In genomic region chr1:232037774-232038388, GRCh38 we compare ENCODE assay signal across 13 cellular contexts.
"Had no signal": no experiment of that assay in that cellular context is flagged by ENCODE, and none has a peak within 500 bp of the region (broad histone marks: within the 10 kb centered on the region; RNA-seq: fewer than 3 reads in every experiment).

No MANE protein-coding gene starts in this region.

- H3K79me2 ChIP-seq: hepatocyte had no signal

- H3K27ac Mint-ChIP-seq: activated naive CD4-positive, alpha-beta T cell treated with anti-CD3 and anti-CD28 coated beads, Interleukin-2, amount 50 U/mL, for 24 hours; activated T-cell treated with anti-CD3 and anti-CD28 coated beads, Interleukin-2, amount 50 U/mL, for 24 hours had no signal

- H3K4me1 Mint-ChIP-seq: activated naive CD4-positive, alpha-beta T cell treated with anti-CD3 and anti-CD28 coated beads, Interleukin-2, amount 50 U/mL, for 24 hours; central memory CD8-positive, alpha-beta T cell had no signal

- H3K27me3 ChIP-seq: tibial nerve had no signal

- H3K4me3 ChIP-seq: hepatocyte, skin epidermis, tibial nerve had no signal

- H3K9me3 ChIP-seq: tibial nerve had no signal

- H3K27me3 Mint-ChIP-seq: activated naive CD4-positive, alpha-beta T cell treated with anti-CD3 and anti-CD28 coated beads, Interleukin-2, amount 50 U/mL, for 24 hours; activated T-cell treated with anti-CD3 and anti-CD28 coated beads, Interleukin-2, amount 50 U/mL, for 24 hours had no signal

- H3K27ac ChIP-seq: hepatocyte, skin epidermis, tibial nerve had no signal

- DNase-seq: activated CD4-positive, alpha-beta T cell treated with anti-CD3 and anti-CD28 coated beads, Interleukin-2, amount 50 U/mL, for 4 hours; activated CD4-positive, CD25-positive, alpha-beta regulatory T cell treated with anti-CD3 and anti-CD28 coated beads, Interleukin-2, amount 50 U/mL, for 72 hours; activated effector memory CD4-positive, alpha-beta T cell treated with Interleukin-2 at 50 U/mL for 16 hours; activated T-cell treated with anti-CD3 and anti-CD28 coated beads, Interleukin-2, amount 50 U/mL, for 24 hours; cortex of kidney; effector CD8-positive, alpha-beta T cell; kidney; retina had no signal

- H3K9me3 Mint-ChIP-seq: activated naive CD4-positive, alpha-beta T cell treated with anti-CD3 and anti-CD28 coated beads, Interleukin-2, amount 50 U/mL, for 24 hours; activated T-cell treated with anti-CD3 and anti-CD28 coated beads, Interleukin-2, amount 50 U/mL, for 24 hours had no signal

- H3K4me2 ChIP-seq: hepatocyte had no signal

- H2AFZ ChIP-seq: hepatocyte had no signal

- H3K4me3 Mint-ChIP-seq: activated naive CD4-positive, alpha-beta T cell treated with anti-CD3 and anti-CD28 coated beads, Interleukin-2, amount 50 U/mL, for 24 hours; activated T-cell treated with anti-CD3 and anti-CD28 coated beads, Interleukin-2, amount 50 U/mL, for 24 hours; central memory CD8-positive, alpha-beta T cell had no signal
